ENCODE assay signal across 9 cellular contexts in the genomic region with DNA sequence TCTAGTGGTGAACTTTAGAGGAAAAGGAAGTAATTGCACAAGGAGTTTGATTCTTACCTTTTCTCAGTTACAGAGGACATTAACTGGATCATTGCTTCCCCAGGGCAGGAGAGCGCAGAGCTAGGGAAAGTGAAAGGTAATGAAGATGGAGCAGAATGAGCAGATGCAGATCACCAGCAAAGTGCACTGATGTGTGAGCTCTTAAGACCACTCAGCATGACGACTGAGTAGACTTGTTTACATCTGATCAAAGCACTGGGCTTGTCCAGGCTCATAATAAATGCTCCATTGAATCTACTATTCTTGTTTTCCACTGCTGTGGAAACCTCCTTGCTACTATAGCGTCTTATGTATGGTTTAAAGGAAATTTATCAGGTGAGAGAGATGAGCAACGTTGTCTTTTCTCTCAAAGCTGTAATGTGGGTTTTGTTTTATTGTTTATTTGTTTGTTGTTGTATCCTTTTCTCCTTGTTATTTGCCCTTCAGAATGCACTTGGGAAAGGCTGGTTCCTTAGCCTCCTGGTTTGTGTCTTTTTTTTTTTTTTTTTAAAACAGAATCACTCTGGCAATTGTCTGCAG. TPM values are rescaled to one million over a fixed set of nuclear protein-coding genes. Genes with fewer than 3 reads are reported as not detected.
A peak's percentile ranks its signal among the peaks of the same experiment; 100 is the strongest.
DNase-seq lines count a peak whose midpoint lies in the region; ATAC-seq and TF ChIP-seq lines count a peak whose summit lies in the region.
"Had no signal": no experiment of that assay in that cellular context is flagged by ENCODE, and none has a peak within 500 bp of the region (broad histone marks: within the 10 kb centered on the region; RNA-seq: fewer than 3 reads in every experiment).

No MANE protein-coding gene starts in this region.

- H3K36me3 ChIP-seq in A673 (ENCODE audit: insufficient read depth, low read length, poor library complexity, severe bottlenecking): no peaks in the 10 kb centered on the region

- no peak for TF ChIP-seq CTCF in A673 (conservative IDR thresholded peaks at IDR 0.05; ENCODE audit: low read depth, low read length)

- H3K4me3 ChIP-seq in A673 (ENCODE audit: low read depth, low read length, poor library complexity, severe bottlenecking): no peak overlapping the region

- no peaks in the 10 kb centered on the region for H3K4me1 ChIP-seq in A673 (ENCODE audit: insufficient read depth, low read length, poor library complexity, severe bottlenecking)

- ATAC-seq in GM19043 (IDR thresholded peaks at IDR 0.05; ENCODE audit: low read depth, unreplicated experiment) (peak; percentile 75), HG02981 (IDR thresholded peaks at IDR 0.05; ENCODE audit: unreplicated experiment) (peak; percentile 88)

- no TSS peak for BruUV-seq in A673 (replicated peaks; lab: Mats Ljungman, UMichigan)

- POLR2A ChIA-PET in A673 (lab: Charles Lee; ENCODE audit: low non-redundant PET): no interaction called here

- H3K27ac ChIP-seq in A673 (ENCODE audit: low read depth, low read length, poor library complexity, severe bottlenecking): no peak overlapping the region

- peaks cover 3% of the 10 kb centered on the region for H3K27me3 ChIP-seq in A673 (replicated peaks; ENCODE audit: insufficient read depth, low read depth, low read length, poor library complexity)

- CTCF ChIA-PET in A673 (lab: Charles Lee): no interaction called here

- DNase-seq in NCI-H510A treated with DMSO at 0.1 percent for 48 hours (lab: John Stamatoyannopoulos, UW) (peak; percentile 82), renal cortical epithelial cell (ENCODE audit: low read depth) (peak; percentile 91), AG08396 (ENCODE audit: low spot score) (no peak), inferior parietal cortex (ENCODE audit: extremely low spot score) (no peak), A673 (ENCODE audit: low spot score) (no peak)
- DNase-seq in stimulated activated CD4-positive, alpha-beta T cell treated with anti-CD3 and anti-CD28 coated beads, Interleukin-2, amount 100 ng/mL, for 24 hours: no peak
- DNase-seq: SHP77 had no signal

- no peaks in the 10 kb centered on the region for H3K9me3 ChIP-seq in A673 (ENCODE audit: low read depth, low read length, poor library complexity, severe bottlenecking)

- intact Hi-C loops in A673 (cut with micrococcal nuclease; ENCODE audit: unreplicated experiment): no loop called here

RNA-seq across cellular contexts. Expression of gene SLC22A5, which starts 25.3 kb away (rescaled TPM):
- total RNA-seq in renal cortical epithelial cell (31.3 and 33.0 TPM in 2 replicates), A673 (2021) (3.0 and 3.8 TPM in 2 replicates)

Comparison
In these comparisons a context has a peak if more than half of its experiments do, and no peak if none do; other contexts are left out.
1. DNase-seq: peak in NCI-H510A treated with DMSO at 0.1 percent for 48 hours (single experiment) and renal cortical epithelial cell (single experiment); none in AG08396 (single experiment), inferior parietal cortex (single experiment), stimulated activated CD4-positive, alpha-beta T cell treated with anti-CD3 and anti-CD28 coated beads, Interleukin-2, amount 100 ng/mL, for 24 hours (0 of 2) and A673 (single experiment).